Comparison of ENCODE assay signal across 23 cellular contexts in the genomic region with DNA sequence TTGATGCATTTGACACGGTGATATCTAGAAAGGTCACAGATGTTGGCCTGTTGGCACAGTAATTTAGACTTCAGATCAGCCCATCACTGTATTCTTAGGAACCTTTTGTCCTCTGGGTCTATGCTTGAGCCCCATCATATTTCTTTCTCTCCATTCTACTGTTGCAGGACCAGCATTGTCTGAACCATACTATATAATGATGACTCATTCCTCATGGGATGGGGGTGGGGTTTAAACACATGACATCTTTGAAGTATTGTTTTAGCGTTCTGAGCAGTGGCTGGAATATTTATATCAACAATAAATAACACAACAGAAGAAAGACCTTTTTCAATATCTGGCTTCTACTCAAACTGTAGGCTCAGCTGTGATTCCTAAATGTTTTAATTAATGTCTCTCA.
"Had no signal": no experiment of that assay in that cellular context is flagged by ENCODE, and none has a peak within 500 bp of the region (broad histone marks: within the 10 kb centered on the region; RNA-seq: fewer than 3 reads in every experiment).

No MANE protein-coding gene starts in this region.

- H3K4me1 Mint-ChIP-seq: naive thymus-derived CD4-positive, alpha-beta T cell; stimulated activated memory B cell treated with anti-CD40 and anti-IgM and Interleukin-4, amounts not matched to agents 10 μg/mL and 1 μg/mL and 100 μg/mL, for 72 hours; stimulated activated naive CD8-positive, alpha-beta T cell treated with anti-CD3 and anti-CD28 coated beads, Interleukin-15, amount 100 ng/mL, for 72 hours had no signal

- H3K4me1 ChIP-seq: left ventricle myocardium inferior, right atrium auricular region, right lobe of liver, tibial nerve, uterus had no signal

- DNase-seq: islet precursor cell; left ventricle myocardium inferior; midbrain; mucosa of descending colon; naive thymus-derived CD4-positive, alpha-beta T cell; ovary; right lobe of liver; stimulated activated CD4-positive, alpha-beta T cell treated with anti-CD3 and anti-CD28 coated beads, Interleukin-1b, Interleukin-23, amount 100 ng/mL, for 48 hours; stimulated activated CD4-positive, alpha-beta T cell treated with anti-CD3 and anti-CD28 coated beads, Interleukin-2, amount 100 ng/mL, for 48 hours; stimulated activated CD4-positive, alpha-beta T cell treated with anti-CD3 and anti-CD28 coated beads, Interleukin-4, amount 100 ng/mL, for 4 hours; stimulated activated CD8-positive, alpha-beta memory T cell treated with anti-CD3 and anti-CD28 coated beads, Interleukin-4, amount 100 ng/mL, for 48 hours; stimulated activated naive CD4-positive, alpha-beta T cell treated with Interleukin-2 at 50 U/mL for 16 hours; stimulated activated naive CD8-positive, alpha-beta T cell treated with anti-CD3 and anti-CD28 coated beads, Interleukin-15, amount 100 ng/mL, for 72 hours; substantia nigra; uterus had no signal

- H3K4me2 ChIP-seq: smooth muscle cell had no signal

- H3K4me3 Mint-ChIP-seq: naive thymus-derived CD4-positive, alpha-beta T cell; natural killer cell treated with Interleukin-12 subunit alpha and Interleukin-12 subunit beta and Interleukin-15 and Interleukin-18, amount 100 ng/mL, for 72 hours; stimulated activated memory B cell treated with anti-CD40 and anti-IgM and Interleukin-4, amounts not matched to agents 10 μg/mL and 1 μg/mL and 100 μg/mL, for 72 hours; stimulated activated naive CD8-positive, alpha-beta T cell treated with anti-CD3 and anti-CD28 coated beads, Interleukin-15, amount 100 ng/mL, for 72 hours; type B pancreatic cell had no signal

- H3K27me3 ChIP-seq: ovary, right atrium auricular region, right lobe of liver, tibial nerve, uterus had no signal

- H3K9me3 ChIP-seq: left ventricle myocardium inferior, ovary, right atrium auricular region, right lobe of liver, tibial nerve, uterus had no signal

- H3K36me3 ChIP-seq: left ventricle myocardium inferior, ovary, right atrium auricular region, right lobe of liver, tibial nerve, uterus had no signal

- H3K36me3 Mint-ChIP-seq: naive thymus-derived CD4-positive, alpha-beta T cell; natural killer cell treated with Interleukin-12 subunit alpha and Interleukin-12 subunit beta and Interleukin-15 and Interleukin-18, amount 100 ng/mL, for 72 hours; stimulated activated memory B cell treated with anti-CD40 and anti-IgM and Interleukin-4, amounts not matched to agents 10 μg/mL and 1 μg/mL and 100 μg/mL, for 72 hours; type B pancreatic cell had no signal

- H3K27ac ChIP-seq: left ventricle myocardium inferior, ovary, right atrium auricular region, right lobe of liver, tibial nerve, uterus had no signal

- H3K4me3 ChIP-seq: left ventricle myocardium inferior, lung, mucosa of descending colon, ovary, right atrium auricular region, right lobe of liver, smooth muscle cell, tibial nerve, uterus had no signal

- H3K27me3 Mint-ChIP-seq: naive thymus-derived CD4-positive, alpha-beta T cell; natural killer cell treated with Interleukin-12 subunit alpha and Interleukin-12 subunit beta and Interleukin-15 and Interleukin-18, amount 100 ng/mL, for 72 hours; progenitor cell of endocrine pancreas; stimulated activated memory B cell treated with anti-CD40 and anti-IgM and Interleukin-4, amounts not matched to agents 10 μg/mL and 1 μg/mL and 100 μg/mL, for 72 hours; stimulated activated naive CD8-positive, alpha-beta T cell treated with anti-CD3 and anti-CD28 coated beads, Interleukin-15, amount 100 ng/mL, for 72 hours; type B pancreatic cell had no signal

- H3K9me3 Mint-ChIP-seq: stimulated activated memory B cell treated with anti-CD40 and anti-IgM and Interleukin-4, amounts not matched to agents 10 μg/mL and 1 μg/mL and 100 μg/mL, for 72 hours; type B pancreatic cell had no signal

- H3K27ac Mint-ChIP-seq: naive thymus-derived CD4-positive, alpha-beta T cell; natural killer cell treated with Interleukin-12 subunit alpha and Interleukin-12 subunit beta and Interleukin-15 and Interleukin-18, amount 100 ng/mL, for 72 hours; progenitor cell of endocrine pancreas; stimulated activated memory B cell treated with anti-CD40 and anti-IgM and Interleukin-4, amounts not matched to agents 10 μg/mL and 1 μg/mL and 100 μg/mL, for 72 hours; stimulated activated naive CD8-positive, alpha-beta T cell treated with anti-CD3 and anti-CD28 coated beads, Interleukin-15, amount 100 ng/mL, for 72 hours; type B pancreatic cell had no signal
